In the genomic region with DNA sequence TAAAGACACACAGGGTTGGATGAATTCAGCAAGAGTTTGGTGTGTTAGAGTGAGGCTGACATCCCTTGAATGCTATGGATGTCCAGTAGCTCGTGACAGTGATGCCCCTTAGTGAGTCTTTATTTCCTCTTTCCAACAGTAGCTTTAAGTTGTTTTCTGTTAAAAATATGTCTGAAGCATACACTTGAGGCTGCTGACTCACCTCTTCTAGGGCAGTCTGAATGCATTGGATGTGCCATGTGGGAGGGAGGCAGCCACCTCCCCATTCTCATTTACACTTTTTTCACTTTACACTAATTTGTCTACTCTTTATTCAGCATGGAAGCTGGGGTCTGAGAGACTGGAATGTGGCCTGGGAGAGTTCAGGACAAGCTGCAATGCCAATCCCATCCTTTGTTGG, we compare ENCODE assay signal across 1 cellular context.
TF ChIP-seq lines count a peak whose summit lies in the region.

No MANE protein-coding gene starts in this region.

TF ChIP-seq in HepG2, 621 proteins besides CTCF, POLR2A, EP300 and RAD21:
- TF ChIP-seq ZXDC (CRISPR knock-in tag; IDR thresholded peaks at IDR 0.05) (no peak), ZNF546 (CRISPR knock-in tag; conservative IDR thresholded peaks at IDR 0.05) (no peak), EHMT2 (IDR thresholded peaks at IDR 0.05; ENCODE audit: borderline replicate concordance, low read depth, low read length) (0 out of 2 replicates have a peak, but pooled peaks have one; percentile 44), SOX6 (IDR thresholded peaks at IDR 0.05) (no peak), SOX6 (CRISPR knock-in tag; IDR thresholded peaks at IDR 0.05) (0 out of 2 replicates have a peak, but pooled peaks have one; percentile 33), ZNF3 (CRISPR knock-in tag; IDR thresholded peaks at IDR 0.05) (no peak), ZMYM4 (CRISPR knock-in tag; IDR thresholded peaks at IDR 0.05) (no peak), ARID5B (CRISPR knock-in tag; IDR thresholded peaks at IDR 0.05) (no peak)
- TF ChIP-seq, protein P1, sequence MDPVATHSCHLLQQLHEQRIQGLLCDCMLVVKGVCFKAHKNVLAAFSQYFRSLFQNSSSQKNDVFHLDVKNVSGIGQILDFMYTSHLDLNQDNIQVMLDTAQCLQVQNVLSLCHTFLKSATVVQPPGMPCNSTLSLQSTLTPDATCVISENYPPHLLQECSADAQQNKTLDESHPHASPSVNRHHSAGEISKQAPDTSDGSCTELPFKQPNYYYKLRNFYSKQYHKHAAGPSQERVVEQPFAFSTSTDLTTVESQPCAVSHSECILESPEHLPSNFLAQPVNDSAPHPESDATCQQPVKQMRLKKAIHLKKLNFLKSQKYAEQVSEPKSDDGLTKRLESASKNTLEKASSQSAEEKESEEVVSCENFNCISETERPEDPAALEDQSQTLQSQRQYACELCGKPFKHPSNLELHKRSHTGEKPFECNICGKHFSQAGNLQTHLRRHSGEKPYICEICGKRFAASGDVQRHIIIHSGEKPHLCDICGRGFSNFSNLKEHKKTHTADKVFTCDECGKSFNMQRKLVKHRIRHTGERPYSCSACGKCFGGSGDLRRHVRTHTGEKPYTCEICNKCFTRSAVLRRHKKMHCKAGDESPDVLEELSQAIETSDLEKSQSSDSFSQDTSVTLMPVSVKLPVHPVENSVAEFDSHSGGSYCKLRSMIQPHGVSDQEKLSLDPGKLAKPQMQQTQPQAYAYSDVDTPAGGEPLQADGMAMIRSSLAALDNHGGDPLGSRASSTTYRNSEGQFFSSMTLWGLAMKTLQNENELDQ (CRISPR knock-in tag; IDR thresholded peaks at IDR 0.05; ENCODE audit: borderline replicate concordance), result no peak
- TF ChIP-seq, protein P2, sequence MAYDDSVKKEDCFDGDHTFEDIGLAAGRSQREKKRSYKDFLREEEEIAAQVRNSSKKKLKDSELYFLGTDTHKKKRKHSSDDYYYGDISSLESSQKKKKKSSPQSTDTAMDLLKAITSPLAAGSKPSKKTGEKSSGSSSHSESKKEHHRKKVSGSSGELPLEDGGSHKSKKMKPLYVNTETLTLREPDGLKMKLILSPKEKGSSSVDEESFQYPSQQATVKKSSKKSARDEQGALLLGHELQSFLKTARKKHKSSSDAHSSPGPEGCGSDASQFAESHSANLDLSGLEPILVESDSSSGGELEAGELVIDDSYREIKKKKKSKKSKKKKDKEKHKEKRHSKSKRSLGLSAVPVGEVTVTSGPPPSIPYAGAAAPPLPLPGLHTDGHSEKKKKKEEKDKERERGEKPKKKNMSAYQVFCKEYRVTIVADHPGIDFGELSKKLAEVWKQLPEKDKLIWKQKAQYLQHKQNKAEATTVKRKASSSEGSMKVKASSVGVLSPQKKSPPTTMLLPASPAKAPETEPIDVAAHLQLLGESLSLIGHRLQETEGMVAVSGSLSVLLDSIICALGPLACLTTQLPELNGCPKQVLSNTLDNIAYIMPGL (CRISPR knock-in tag; IDR thresholded peaks at IDR 0.05; ENCODE audit: borderline replicate concordance in 1 of 2, low read depth in 1 of 2), result no peak
- TF ChIP-seq, protein P3, sequence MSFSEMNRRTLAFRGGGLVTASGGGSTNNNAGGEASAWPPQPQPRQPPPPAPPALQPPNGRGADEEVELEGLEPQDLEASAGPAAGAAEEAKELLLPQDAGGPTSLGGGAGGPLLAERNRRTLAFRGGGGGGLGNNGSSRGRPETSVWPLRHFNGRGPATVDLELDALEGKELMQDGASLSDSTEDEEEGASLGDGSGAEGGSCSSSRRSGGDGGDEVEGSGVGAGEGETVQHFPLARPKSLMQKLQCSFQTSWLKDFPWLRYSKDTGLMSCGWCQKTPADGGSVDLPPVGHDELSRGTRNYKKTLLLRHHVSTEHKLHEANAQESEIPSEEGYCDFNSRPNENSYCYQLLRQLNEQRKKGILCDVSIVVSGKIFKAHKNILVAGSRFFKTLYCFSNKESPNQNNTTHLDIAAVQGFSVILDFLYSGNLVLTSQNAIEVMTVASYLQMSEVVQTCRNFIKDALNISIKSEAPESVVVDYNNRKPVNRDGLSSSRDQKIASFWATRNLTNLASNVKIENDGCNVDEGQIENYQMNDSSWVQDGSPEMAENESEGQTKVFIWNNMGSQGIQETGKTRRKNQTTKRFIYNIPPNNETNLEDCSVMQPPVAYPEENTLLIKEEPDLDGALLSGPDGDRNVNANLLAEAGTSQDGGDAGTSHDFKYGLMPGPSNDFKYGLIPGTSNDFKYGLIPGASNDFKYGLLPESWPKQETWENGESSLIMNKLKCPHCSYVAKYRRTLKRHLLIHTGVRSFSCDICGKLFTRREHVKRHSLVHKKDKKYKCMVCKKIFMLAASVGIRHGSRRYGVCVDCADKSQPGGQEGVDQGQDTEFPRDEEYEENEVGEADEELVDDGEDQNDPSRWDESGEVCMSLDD (CRISPR knock-in tag; IDR thresholded peaks at IDR 0.05; ENCODE audit: borderline replicate concordance), result no peak
- TF ChIP-seq, protein P4, sequence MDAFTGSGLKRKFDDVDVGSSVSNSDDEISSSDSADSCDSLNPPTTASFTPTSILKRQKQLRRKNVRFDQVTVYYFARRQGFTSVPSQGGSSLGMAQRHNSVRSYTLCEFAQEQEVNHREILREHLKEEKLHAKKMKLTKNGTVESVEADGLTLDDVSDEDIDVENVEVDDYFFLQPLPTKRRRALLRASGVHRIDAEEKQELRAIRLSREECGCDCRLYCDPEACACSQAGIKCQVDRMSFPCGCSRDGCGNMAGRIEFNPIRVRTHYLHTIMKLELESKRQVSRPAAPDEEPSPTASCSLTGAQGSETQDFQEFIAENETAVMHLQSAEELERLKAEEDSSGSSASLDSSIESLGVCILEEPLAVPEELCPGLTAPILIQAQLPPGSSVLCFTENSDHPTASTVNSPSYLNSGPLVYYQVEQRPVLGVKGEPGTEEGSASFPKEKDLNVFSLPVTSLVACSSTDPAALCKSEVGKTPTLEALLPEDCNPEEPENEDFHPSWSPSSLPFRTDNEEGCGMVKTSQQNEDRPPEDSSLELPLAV (CRISPR knock-in tag; conservative IDR thresholded peaks at IDR 0.05; ENCODE audit: low read depth), result no peak
TF ChIP-seq in HepG2: peak in this region for 2.
